Comparison of ENCODE assay signal across 8 cellular contexts in the genomic region with DNA sequence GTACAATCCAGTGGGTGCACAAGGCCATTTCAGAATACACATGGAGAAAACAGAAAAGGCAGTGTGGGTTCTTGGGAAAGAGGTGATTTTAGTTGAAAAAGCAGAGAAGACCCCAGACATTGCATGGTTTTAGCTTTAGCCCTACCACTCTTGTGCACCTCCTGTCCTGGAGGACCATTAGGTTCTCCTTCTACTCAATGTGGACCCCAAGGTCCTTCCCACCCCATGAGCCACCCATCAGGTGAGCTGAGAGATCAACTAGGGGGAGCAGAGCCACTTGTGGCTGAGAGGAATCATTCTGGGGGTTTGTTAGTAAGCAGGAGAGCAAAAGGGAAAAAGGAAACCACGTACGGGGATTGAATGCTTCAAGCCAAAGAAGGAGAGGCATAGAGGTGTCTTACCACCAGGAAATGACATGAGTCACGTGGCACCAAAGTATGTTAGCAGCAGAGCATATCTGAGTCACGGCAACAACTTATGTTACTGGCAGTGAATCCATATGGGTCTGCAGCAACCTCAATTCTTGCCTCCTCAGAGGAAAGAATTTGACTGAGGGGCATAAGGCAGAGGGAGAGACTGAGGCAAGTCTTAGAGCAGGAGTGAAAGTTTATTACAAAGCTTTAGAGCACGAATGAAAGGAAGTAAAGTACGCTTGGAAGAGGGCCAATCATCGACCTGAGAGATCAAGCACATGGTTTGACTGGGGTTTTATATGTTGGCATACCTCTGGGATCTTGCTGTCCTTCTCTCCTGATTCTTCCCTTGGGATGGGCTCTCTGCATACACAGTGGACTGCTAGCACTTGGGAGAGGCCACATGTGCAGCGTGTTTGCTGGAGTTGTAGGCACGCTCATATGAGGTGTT.
A peak's percentile ranks its signal among the peaks of the same experiment; 100 is the strongest.
DNase-seq lines count a peak whose midpoint lies in the region; ATAC-seq, FAIRE-seq and TF ChIP-seq lines count a peak whose summit lies in the region.

No MANE protein-coding gene starts in this region.

- H3K79me2 ChIP-seq in endothelial cell of umbilical vein (ENCODE audit: control insufficient read depth, insufficient read depth, low read length): no peaks in the 10 kb centered on the region

- H3K4me1 ChIP-seq in endothelial cell of umbilical vein (ENCODE audit: control insufficient read depth, extremely low read depth, insufficient read depth, low read length): no peaks in the 10 kb centered on the region

- no peaks in the 10 kb centered on the region for H3K9me3 ChIP-seq in endothelial cell of umbilical vein (replicated peaks; ENCODE audit: control insufficient read depth, insufficient read depth, low read length)

- DNase-seq in SW480 (ENCODE audit: low spot score): peak; percentile 26
- no peak for DNase-seq in endothelial cell of umbilical vein (ENCODE audit: low read depth, low spot score)
- peak; percentile 34 for DNase-seq in stimulated activated CD8-positive, alpha-beta memory T cell treated with anti-CD3 and anti-CD28 coated beads, Interleukin-4, amount 100 ng/mL, for 48 hours
- no peak for DNase-seq in cerebellum (ENCODE audit: low spot score)
- DNase-seq in NK-92 (lab: John Stamatoyannopoulos, UW; ENCODE audit: unreplicated experiment): no peak
- DNase-seq in NCI-H345 (lab: John Stamatoyannopoulos, UW): no peak
- no peak for DNase-seq in Ammon's horn (ENCODE audit: low spot score)

- dilution Hi-C loops in endothelial cell of umbilical vein (cut with MboI; ENCODE audit: extremely low pct_ligation_motif_present, low sequenced_read_pairs): no loop called here

- POLR2A ChIA-PET in endothelial cell of umbilical vein (lab: Charles Lee): no interaction called here

- peak; percentile 45 for ATAC-seq in HG02798 (IDR thresholded peaks at IDR 0.05; ENCODE audit: poor library complexity, unreplicated experiment)

- no peak overlapping the region for H3K4me2 ChIP-seq in endothelial cell of umbilical vein (ENCODE audit: insufficient read depth, low read length)

- TF ChIP-seq CTCF in endothelial cell of umbilical vein (IDR thresholded peaks at IDR 0.05; ENCODE audit: extremely low read depth in 1 of 2, insufficient read depth in 1 of 2, low read depth in 1 of 2, low read length in 2 of 2): no peak

- peaks cover 15 to 30% of the 10 kb centered on the region in 2 experiments for H3K27me3 ChIP-seq in endothelial cell of umbilical vein (ENCODE audit: control insufficient read depth in 2 of 2, insufficient read depth in 2 of 2, low read length in 2 of 2)

- H3K9ac ChIP-seq in endothelial cell of umbilical vein (replicated peaks; ENCODE audit: extremely low read depth, insufficient read depth, low read length): no peak overlapping the region

- no peak for FAIRE-seq in endothelial cell of umbilical vein (lab: Jason Lieb, UNC)

- H2AFZ ChIP-seq in endothelial cell of umbilical vein (ENCODE audit: low read depth, low read length): peak overlapping the region; percentile 10

- BruUV-seq in endothelial cell of umbilical vein (replicated peaks; lab: Mats Ljungman, UMichigan): no TSS peak

- H3K27ac ChIP-seq in endothelial cell of umbilical vein (ENCODE audit: insufficient read depth, low read depth, low read length): no peak overlapping the region

- H3K36me3 ChIP-seq in endothelial cell of umbilical vein (ENCODE audit: control insufficient read depth in 2 of 2, extremely low read depth in 1 of 2, insufficient read depth in 2 of 2, low read length in 2 of 2): no peaks in the 10 kb centered on the region

- CTCF ChIA-PET in endothelial cell of umbilical vein (lab: Charles Lee): interaction anchor here (2.8 kb wide), 1 partner anchor 151 kb away, joined by 14 read pairs; no protein-coding TSS in a partner anchor

- no peaks in the 10 kb centered on the region for H4K20me1 ChIP-seq in endothelial cell of umbilical vein (replicated peaks; ENCODE audit: control insufficient read depth, extremely low read depth, insufficient read depth, low read length)

- no peak overlapping the region for H3K4me3 ChIP-seq in endothelial cell of umbilical vein (replicated peaks in 1 of 3; ENCODE audit: insufficient read depth in 1 of 3, low read depth in 1 of 3, low read length in 3 of 3)

- H3K9me1 ChIP-seq in endothelial cell of umbilical vein (replicated peaks; ENCODE audit: control insufficient read depth, extremely low read depth, insufficient read depth, low read length): no peaks in the 10 kb centered on the region

- TF ChIP-seq POLR2A in endothelial cell of umbilical vein (IDR thresholded peaks at IDR 0.05; ENCODE audit: low read depth, low read length): no peak

- intact Hi-C loops in endothelial cell of umbilical vein (cut with micrococcal nuclease): no loop called here

TF ChIP-seq in endothelial cell of umbilical vein, 7 proteins besides CTCF, POLR2A, EP300 and RAD21:
- TF ChIP-seq, protein P1, sequence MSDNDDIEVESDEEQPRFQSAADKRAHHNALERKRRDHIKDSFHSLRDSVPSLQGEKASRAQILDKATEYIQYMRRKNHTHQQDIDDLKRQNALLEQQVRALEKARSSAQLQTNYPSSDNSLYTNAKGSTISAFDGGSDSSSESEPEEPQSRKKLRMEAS (IDR thresholded peaks at IDR 0.05; ENCODE audit: insufficient read depth, insufficient read length): peak; percentile 13
- no peak for TF ChIP-seq EZH2 (IDR thresholded peaks at IDR 0.05; ENCODE audit: borderline replicate concordance, low read depth, low read length, severe bottlenecking)

Comparison
In these comparisons a context has a peak if more than half of its experiments do, and no peak if none do; other contexts are left out.
1. DNase-seq: peak in SW480 (single experiment) and stimulated activated CD8-positive, alpha-beta memory T cell treated with anti-CD3 and anti-CD28 coated beads, Interleukin-4, amount 100 ng/mL, for 48 hours (single experiment); none in endothelial cell of umbilical vein (single experiment), cerebellum (single experiment), NK-92 (single experiment), NCI-H345 (single experiment) and Ammon's horn (single experiment).